ENCODE assay signal across 1 cellular context in the genomic region with DNA sequence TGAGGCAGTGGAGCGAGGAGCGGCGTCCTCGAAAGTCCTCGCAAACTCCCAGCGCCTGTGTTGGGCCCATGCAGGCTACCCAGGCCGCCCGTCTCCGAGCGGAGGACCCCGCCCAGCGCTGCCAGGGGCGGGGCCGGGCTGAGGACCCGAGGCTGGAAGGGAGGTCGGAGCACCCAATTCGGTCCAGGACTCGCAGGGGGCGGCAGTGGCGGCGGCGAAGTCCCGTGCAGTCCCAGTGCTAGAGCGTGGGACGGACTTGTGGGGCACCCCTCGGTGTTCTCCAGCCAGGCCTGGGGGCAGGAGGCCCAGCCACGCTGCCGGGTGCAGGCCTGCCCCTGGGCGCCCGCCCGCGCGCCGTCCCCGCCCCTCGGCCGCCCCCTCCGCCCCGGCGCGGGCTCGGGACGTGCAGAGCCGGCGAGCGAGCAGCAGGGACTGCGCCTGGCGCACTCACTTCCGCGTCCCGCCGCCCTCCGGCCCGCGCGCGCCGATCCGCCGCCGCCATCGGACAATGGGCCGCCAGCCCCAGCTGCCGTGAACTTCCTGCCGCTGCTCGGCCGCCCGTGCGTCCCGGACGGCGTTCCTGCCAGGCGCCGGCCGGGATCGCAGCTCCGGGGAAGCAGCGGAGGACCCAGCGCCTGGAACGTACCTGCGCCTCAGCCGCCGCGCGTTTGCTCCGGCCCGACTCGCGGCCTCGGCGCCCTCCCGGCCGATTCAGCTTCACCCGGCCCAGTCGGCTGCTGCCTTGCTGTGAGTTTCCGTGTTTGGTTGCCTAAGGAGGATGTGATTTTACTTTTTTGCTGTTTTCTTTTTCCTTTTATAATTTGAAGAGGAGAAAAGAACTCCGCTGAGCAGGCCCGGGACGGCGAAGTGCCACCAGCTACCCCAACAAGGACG.
TF ChIP-seq lines count a peak whose summit lies in the region.

No MANE protein-coding gene starts in this region.

TF ChIP-seq in HepG2, 621 proteins besides CTCF, POLR2A, EP300 and RAD21 (continued from another document and continues in another):
- TF ChIP-seq, protein P1, sequence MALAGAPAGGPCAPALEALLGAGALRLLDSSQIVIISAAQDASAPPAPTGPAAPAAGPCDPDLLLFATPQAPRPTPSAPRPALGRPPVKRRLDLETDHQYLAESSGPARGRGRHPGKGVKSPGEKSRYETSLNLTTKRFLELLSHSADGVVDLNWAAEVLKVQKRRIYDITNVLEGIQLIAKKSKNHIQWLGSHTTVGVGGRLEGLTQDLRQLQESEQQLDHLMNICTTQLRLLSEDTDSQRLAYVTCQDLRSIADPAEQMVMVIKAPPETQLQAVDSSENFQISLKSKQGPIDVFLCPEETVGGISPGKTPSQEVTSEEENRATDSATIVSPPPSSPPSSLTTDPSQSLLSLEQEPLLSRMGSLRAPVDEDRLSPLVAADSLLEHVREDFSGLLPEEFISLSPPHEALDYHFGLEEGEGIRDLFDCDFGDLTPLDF (CRISPR knock-in tag; IDR thresholded peaks at IDR 0.05) = no peak
- TF ChIP-seq MAFF (IDR thresholded peaks at IDR 0.05; ENCODE audit: low read depth, low read length) = no peak
- TF ChIP-seq ZNF382 (CRISPR knock-in tag; IDR thresholded peaks at IDR 0.05; ENCODE audit: borderline replicate concordance) = no peak
- 0 out of 2 replicates have a peak, but pooled peaks have one; percentile 77 for TF ChIP-seq ZNF317 (CRISPR knock-in tag; IDR thresholded peaks at IDR 0.05)
- peak; percentile 29; the same call in 1 of the 2 replicates for TF ChIP-seq ZNF337 (CRISPR knock-in tag; IDR thresholded peaks at IDR 0.05; ENCODE audit: borderline replicate concordance, low read depth)
- TF ChIP-seq KAT7 (CRISPR knock-in tag; IDR thresholded peaks at IDR 0.05; ENCODE audit: borderline replicate concordance) = peak; percentile 53; the same call in 1 of the 2 replicates
- no peak for TF ChIP-seq NR3C1 (CRISPR knock-in tag; IDR thresholded peaks at IDR 0.05)
- no peak for TF ChIP-seq ZNF354B (CRISPR knock-in tag; IDR thresholded peaks at IDR 0.05)
- TF ChIP-seq ZNF713 (CRISPR knock-in tag; IDR thresholded peaks at IDR 0.05) = no peak
- no peak for TF ChIP-seq XRCC5 (optimal IDR thresholded peaks at IDR 0.05; ENCODE audit: low read length)
- TF ChIP-seq, protein P2, sequence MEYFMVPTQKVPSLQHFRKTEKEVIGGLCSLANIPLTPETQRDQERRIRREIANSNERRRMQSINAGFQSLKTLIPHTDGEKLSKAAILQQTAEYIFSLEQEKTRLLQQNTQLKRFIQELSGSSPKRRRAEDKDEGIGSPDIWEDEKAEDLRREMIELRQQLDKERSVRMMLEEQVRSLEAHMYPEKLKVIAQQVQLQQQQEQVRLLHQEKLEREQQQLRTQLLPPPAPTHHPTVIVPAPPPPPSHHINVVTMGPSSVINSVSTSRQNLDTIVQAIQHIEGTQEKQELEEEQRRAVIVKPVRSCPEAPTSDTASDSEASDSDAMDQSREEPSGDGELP (IDR thresholded peaks at IDR 0.05; ENCODE audit: borderline replicate concordance, low read depth) = no peak; the same call in 1 of the 2 replicates
- TF ChIP-seq SMC3 (IDR thresholded peaks at IDR 0.05; ENCODE audit: low read length) = no peak
- TF ChIP-seq ZNF678 (CRISPR knock-in tag; IDR thresholded peaks at IDR 0.05) = no peak
- TF ChIP-seq, protein P3, sequence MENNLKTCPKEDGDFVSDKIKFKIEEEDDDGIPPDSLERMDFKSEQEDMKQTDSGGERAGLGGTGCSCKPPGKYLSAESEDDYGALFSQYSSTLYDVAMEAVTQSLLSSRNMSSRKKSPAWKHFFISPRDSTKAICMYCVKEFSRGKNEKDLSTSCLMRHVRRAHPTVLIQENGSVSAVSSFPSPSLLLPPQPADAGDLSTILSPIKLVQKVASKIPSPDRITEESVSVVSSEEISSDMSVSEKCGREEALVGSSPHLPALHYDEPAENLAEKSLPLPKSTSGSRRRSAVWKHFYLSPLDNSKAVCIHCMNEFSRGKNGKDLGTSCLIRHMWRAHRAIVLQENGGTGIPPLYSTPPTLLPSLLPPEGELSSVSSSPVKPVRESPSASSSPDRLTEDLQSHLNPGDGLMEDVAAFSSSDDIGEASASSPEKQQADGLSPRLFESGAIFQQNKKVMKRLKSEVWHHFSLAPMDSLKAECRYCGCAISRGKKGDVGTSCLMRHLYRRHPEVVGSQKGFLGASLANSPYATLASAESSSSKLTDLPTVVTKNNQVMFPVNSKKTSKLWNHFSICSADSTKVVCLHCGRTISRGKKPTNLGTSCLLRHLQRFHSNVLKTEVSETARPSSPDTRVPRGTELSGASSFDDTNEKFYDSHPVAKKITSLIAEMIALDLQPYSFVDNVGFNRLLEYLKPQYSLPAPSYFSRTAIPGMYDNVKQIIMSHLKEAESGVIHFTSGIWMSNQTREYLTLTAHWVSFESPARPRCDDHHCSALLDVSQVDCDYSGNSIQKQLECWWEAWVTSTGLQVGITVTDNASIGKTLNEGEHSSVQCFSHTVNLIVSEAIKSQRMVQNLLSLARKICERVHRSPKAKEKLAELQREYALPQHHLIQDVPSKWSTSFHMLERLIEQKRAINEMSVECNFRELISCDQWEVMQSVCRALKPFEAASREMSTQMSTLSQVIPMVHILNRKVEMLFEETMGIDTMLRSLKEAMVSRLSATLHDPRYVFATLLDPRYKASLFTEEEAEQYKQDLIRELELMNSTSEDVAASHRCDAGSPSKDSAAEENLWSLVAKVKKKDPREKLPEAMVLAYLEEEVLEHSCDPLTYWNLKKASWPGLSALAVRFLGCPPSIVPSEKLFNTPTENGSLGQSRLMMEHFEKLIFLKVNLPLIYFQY (CRISPR knock-in tag; IDR thresholded peaks at IDR 0.05; ENCODE audit: borderline replicate concordance) = no peak
- TF ChIP-seq, protein P4, sequence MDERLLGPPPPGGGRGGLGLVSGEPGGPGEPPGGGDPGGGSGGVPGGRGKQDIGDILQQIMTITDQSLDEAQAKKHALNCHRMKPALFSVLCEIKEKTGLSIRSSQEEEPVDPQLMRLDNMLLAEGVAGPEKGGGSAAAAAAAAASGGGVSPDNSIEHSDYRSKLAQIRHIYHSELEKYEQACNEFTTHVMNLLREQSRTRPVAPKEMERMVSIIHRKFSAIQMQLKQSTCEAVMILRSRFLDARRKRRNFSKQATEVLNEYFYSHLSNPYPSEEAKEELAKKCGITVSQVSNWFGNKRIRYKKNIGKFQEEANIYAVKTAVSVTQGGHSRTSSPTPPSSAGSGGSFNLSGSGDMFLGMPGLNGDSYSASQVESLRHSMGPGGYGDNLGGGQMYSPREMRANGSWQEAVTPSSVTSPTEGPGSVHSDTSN (CRISPR knock-in tag; IDR thresholded peaks at IDR 0.05) = no peak
- 0 out of 2 replicates have a peak, but pooled peaks have one; percentile 29 for TF ChIP-seq REPIN1 (CRISPR knock-in tag; IDR thresholded peaks at IDR 0.05; ENCODE audit: borderline replicate concordance, low read depth)
- 0 out of 2 replicates have a peak, but pooled peaks have one; percentile 17 for TF ChIP-seq HDAC1 (CRISPR knock-in tag; IDR thresholded peaks at IDR 0.05)
- TF ChIP-seq, protein P5, sequence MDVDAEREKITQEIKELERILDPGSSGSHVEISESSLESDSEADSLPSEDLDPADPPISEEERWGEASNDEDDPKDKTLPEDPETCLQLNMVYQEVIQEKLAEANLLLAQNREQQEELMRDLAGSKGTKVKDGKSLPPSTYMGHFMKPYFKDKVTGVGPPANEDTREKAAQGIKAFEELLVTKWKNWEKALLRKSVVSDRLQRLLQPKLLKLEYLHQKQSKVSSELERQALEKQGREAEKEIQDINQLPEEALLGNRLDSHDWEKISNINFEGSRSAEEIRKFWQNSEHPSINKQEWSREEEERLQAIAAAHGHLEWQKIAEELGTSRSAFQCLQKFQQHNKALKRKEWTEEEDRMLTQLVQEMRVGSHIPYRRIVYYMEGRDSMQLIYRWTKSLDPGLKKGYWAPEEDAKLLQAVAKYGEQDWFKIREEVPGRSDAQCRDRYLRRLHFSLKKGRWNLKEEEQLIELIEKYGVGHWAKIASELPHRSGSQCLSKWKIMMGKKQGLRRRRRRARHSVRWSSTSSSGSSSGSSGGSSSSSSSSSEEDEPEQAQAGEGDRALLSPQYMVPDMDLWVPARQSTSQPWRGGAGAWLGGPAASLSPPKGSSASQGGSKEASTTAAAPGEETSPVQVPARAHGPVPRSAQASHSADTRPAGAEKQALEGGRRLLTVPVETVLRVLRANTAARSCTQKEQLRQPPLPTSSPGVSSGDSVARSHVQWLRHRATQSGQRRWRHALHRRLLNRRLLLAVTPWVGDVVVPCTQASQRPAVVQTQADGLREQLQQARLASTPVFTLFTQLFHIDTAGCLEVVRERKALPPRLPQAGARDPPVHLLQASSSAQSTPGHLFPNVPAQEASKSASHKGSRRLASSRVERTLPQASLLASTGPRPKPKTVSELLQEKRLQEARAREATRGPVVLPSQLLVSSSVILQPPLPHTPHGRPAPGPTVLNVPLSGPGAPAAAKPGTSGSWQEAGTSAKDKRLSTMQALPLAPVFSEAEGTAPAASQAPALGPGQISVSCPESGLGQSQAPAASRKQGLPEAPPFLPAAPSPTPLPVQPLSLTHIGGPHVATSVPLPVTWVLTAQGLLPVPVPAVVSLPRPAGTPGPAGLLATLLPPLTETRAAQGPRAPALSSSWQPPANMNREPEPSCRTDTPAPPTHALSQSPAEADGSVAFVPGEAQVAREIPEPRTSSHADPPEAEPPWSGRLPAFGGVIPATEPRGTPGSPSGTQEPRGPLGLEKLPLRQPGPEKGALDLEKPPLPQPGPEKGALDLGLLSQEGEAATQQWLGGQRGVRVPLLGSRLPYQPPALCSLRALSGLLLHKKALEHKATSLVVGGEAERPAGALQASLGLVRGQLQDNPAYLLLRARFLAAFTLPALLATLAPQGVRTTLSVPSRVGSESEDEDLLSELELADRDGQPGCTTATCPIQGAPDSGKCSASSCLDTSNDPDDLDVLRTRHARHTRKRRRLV (CRISPR knock-in tag; IDR thresholded peaks at IDR 0.05) = no peak; the same call in none of the 2 replicates
- TF ChIP-seq, protein P6, sequence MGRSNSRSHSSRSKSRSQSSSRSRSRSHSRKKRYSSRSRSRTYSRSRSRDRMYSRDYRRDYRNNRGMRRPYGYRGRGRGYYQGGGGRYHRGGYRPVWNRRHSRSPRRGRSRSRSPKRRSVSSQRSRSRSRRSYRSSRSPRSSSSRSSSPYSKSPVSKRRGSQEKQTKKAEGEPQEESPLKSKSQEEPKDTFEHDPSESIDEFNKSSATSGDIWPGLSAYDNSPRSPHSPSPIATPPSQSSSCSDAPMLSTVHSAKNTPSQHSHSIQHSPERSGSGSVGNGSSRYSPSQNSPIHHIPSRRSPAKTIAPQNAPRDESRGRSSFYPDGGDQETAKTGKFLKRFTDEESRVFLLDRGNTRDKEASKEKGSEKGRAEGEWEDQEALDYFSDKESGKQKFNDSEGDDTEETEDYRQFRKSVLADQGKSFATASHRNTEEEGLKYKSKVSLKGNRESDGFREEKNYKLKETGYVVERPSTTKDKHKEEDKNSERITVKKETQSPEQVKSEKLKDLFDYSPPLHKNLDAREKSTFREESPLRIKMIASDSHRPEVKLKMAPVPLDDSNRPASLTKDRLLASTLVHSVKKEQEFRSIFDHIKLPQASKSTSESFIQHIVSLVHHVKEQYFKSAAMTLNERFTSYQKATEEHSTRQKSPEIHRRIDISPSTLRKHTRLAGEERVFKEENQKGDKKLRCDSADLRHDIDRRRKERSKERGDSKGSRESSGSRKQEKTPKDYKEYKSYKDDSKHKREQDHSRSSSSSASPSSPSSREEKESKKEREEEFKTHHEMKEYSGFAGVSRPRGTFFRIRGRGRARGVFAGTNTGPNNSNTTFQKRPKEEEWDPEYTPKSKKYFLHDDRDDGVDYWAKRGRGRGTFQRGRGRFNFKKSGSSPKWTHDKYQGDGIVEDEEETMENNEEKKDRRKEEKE (IDR thresholded peaks at IDR 0.05) = no peak
- TF ChIP-seq ZNF614 (CRISPR knock-in tag; IDR thresholded peaks at IDR 0.05; ENCODE audit: borderline replicate concordance) = no peak
- TF ChIP-seq, protein P7, sequence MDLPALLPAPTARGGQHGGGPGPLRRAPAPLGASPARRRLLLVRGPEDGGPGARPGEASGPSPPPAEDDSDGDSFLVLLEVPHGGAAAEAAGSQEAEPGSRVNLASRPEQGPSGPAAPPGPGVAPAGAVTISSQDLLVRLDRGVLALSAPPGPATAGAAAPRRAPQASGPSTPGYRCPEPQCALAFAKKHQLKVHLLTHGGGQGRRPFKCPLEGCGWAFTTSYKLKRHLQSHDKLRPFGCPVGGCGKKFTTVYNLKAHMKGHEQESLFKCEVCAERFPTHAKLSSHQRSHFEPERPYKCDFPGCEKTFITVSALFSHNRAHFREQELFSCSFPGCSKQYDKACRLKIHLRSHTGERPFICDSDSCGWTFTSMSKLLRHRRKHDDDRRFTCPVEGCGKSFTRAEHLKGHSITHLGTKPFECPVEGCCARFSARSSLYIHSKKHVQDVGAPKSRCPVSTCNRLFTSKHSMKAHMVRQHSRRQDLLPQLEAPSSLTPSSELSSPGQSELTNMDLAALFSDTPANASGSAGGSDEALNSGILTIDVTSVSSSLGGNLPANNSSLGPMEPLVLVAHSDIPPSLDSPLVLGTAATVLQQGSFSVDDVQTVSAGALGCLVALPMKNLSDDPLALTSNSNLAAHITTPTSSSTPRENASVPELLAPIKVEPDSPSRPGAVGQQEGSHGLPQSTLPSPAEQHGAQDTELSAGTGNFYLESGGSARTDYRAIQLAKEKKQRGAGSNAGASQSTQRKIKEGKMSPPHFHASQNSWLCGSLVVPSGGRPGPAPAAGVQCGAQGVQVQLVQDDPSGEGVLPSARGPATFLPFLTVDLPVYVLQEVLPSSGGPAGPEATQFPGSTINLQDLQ (CRISPR knock-in tag; IDR thresholded peaks at IDR 0.05) = no peak
- no peak for TF ChIP-seq PHB2 (IDR thresholded peaks at IDR 0.05; ENCODE audit: partially characterized antibody)
- no peak for TF ChIP-seq MAFK (conservative IDR thresholded peaks at IDR 0.05 in 1 of 2, IDR thresholded peaks at IDR 0.05 in 1 of 2; ENCODE audit: low read length in 2 of 2)
- peak; percentile 56 for TF ChIP-seq SPEN (CRISPR knock-in tag; IDR thresholded peaks at IDR 0.05; ENCODE audit: low read depth)
- TF ChIP-seq, protein P8, sequence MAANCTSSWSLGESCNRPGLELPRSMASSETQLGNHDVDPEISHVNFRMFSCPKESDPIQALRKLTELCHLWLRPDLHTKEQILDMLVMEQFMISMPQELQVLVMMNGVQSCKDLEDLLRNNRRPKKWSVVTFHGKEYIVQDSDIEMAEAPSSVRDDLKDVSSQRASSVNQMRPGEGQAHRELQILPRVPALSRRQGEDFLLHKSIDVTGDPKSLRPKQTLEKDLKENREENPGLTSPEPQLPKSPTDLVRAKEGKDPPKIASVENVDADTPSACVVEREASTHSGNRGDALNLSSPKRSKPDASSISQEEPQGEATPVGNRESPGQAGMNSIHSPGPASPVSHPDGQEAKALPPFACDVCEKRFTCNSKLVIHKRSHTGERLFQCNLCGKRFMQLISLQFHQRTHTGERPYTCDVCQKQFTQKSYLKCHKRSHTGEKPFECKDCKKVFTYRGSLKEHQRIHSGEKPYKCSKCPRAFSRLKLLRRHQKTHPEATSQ (CRISPR knock-in tag; IDR thresholded peaks at IDR 0.05; ENCODE audit: borderline replicate concordance) = peak; percentile 22; the same call in 1 of the 2 replicates
- no peak for TF ChIP-seq EEA1 (CRISPR knock-in tag; IDR thresholded peaks at IDR 0.05; ENCODE audit: borderline replicate concordance)
- TF ChIP-seq MAF1 (CRISPR knock-in tag; IDR thresholded peaks at IDR 0.05; ENCODE audit: borderline replicate concordance) = no peak
- TF ChIP-seq IKZF4 (CRISPR knock-in tag; IDR thresholded peaks at IDR 0.05; ENCODE audit: borderline replicate concordance, low read depth, not compliant biosample characterization) = no peak
- TF ChIP-seq CBX5 (CRISPR knock-in tag; IDR thresholded peaks at IDR 0.05; ENCODE audit: borderline replicate concordance) = no peak
- no peak for TF ChIP-seq ZBTB21 (CRISPR knock-in tag; IDR thresholded peaks at IDR 0.05)
- no peak for TF ChIP-seq ZFP1 (CRISPR knock-in tag; IDR thresholded peaks at IDR 0.05)
- TF ChIP-seq NFE2L1 (CRISPR knock-in tag; IDR thresholded peaks at IDR 0.05; ENCODE audit: borderline replicate concordance) = no peak
